7 cellular contexts compared by ENCODE assay signal in genomic region chr16:21001262-21001661, GRCh38.
A peak's percentile ranks its signal among the peaks of the same experiment; 100 is the strongest.
DNase-seq lines count a peak whose midpoint lies in the region; ATAC-seq, FAIRE-seq and TF ChIP-seq lines count a peak whose summit lies in the region.

No MANE protein-coding gene starts in this region.

- H3K4me1 ChIP-seq in small intestine (ENCODE audit: control insufficient read depth in 2 of 2, insufficient read depth in 1 of 2, low read depth in 1 of 2, low read length in 1 of 2), result no peaks in the 10 kb centered on the region

- ATAC-seq in HG03354 (IDR thresholded peaks at IDR 0.05; ENCODE audit: poor library complexity, severe bottlenecking, unreplicated experiment) (no peak), GM21576 (IDR thresholded peaks at IDR 0.05; ENCODE audit: unreplicated experiment) (no peak)

- whole genome bisulfite sequencing in small intestine, 3 donors, result 38 to 74% (median 67%) methylated on average over 3 of the region's 3 CpGs

- DNase-seq in NCI-H1930 (lab: John Stamatoyannopoulos, UW) (peak; percentile 5 to 24), dermis microvascular lymphatic vessel endothelial cell (ENCODE audit: low read depth in 2 of 2) (peak; percentile 10 to 37), small intestine (peak; percentile 11), NCI-H2107 treated with DMSO at 0.1 percent for 48 hours (lab: John Stamatoyannopoulos, UW; ENCODE audit: unreplicated experiment) (no peak)

- no peaks in the 10 kb centered on the region for H3K36me3 ChIP-seq in small intestine (ENCODE audit: control insufficient read depth in 2 of 2, insufficient read depth in 2 of 2, low read length in 2 of 2)

- FAIRE-seq in small intestine (lab: Jason Lieb, UNC), result no peak

- TF ChIP-seq CTCF in GM12873 (IDR thresholded peaks at IDR 0.05; ENCODE audit: insufficient read depth, low read depth, low read length, missing control alignments), result peak; percentile 60

- H3K4me3 ChIP-seq in small intestine (ENCODE audit: low read depth in 1 of 2, low read length in 2 of 2), result no peak overlapping the region

- H3K27ac ChIP-seq in small intestine (ENCODE audit: low read depth in 1 of 2, low read length in 1 of 2), result no peak overlapping the region

- H3K27me3 ChIP-seq in small intestine (ENCODE audit: control insufficient read depth in 2 of 2, insufficient read depth in 2 of 2, low read length in 2 of 2), result no peaks in the 10 kb centered on the region

- H3K9me3 ChIP-seq in small intestine (ENCODE audit: control insufficient read depth, low read depth), result no peaks in the 10 kb centered on the region
